ENCODE assay signal across 1 cellular context in genomic region chr19:41127801-41128300, GRCh38.
TF ChIP-seq lines count a peak whose summit lies in the region.

No MANE protein-coding gene starts in this region.

TF ChIP-seq in GM12878, 131 proteins besides CTCF, POLR2A, EP300 and RAD21:
- 0 out of 2 replicates have a peak, but pooled peaks have one; percentile 22 for TF ChIP-seq NR2F1 (conservative IDR thresholded peaks at IDR 0.05)
TF ChIP-seq in GM12878: peak in this region for 1; not testable (repeated sequence) for 130.
